23 cellular contexts compared by ENCODE assay signal in the genomic region with DNA sequence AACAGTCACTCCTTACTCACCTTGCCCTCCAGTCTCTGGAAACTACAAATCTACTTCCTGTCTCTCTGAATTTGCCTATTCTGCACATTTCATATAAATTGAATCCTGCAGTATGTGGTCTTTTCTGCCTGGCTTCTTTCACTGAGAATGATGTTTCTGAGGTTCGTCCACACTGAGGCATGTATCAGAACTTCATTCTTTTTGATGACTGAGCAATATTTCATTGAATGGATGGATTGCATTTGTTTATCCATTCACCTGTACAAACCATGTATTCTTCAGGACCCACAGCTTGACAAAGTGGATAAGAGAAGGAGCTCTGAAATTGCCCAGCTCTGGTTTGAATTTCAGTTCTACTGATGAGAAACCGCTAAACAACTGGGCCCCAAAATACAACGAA.
DNase-seq lines count a peak whose midpoint lies in the region; ATAC-seq, FAIRE-seq and TF ChIP-seq lines count a peak whose summit lies in the region.
"Had no signal": no experiment of that assay in that cellular context is flagged by ENCODE, and none has a peak within 500 bp of the region (broad histone marks: within the 10 kb centered on the region; RNA-seq: fewer than 3 reads in every experiment).

No MANE protein-coding gene starts in this region.

- H4K20me1 ChIP-seq in IMR-90 (ENCODE audit: insufficient read depth, low read length) = no peaks in the 10 kb centered on the region
- H4K20me1 ChIP-seq in H1 (replicated peaks in 1 of 2; ENCODE audit: control insufficient read depth in 1 of 2, insufficient read depth in 2 of 2, low read length in 2 of 2) = no peaks in the 10 kb centered on the region
- H4K20me1 ChIP-seq: BLaER1 treated with 17β-estradiol and CSF1 and Interleukin-3, amounts not matched to agents 10 nM and 100 nM had no signal

- no peak overlapping the region for H2AFZ ChIP-seq in IMR-90 (replicated peaks; ENCODE audit: low read length, poor library complexity)
- H2AFZ ChIP-seq in H1 (ENCODE audit: low read length) = no peak overlapping the region

- H3K79me2 ChIP-seq in H1 (ENCODE audit: control insufficient read depth in 1 of 2, insufficient read depth in 2 of 2, low read length in 2 of 2) = no peaks in the 10 kb centered on the region

- H2AK9ac ChIP-seq in IMR-90 (replicated peaks; ENCODE audit: low read depth, low read length, poor library complexity) = no peak overlapping the region

- no peak overlapping the region for H4K91ac ChIP-seq in IMR-90 (ENCODE audit: insufficient read depth, low read depth, low read length)
- no peak overlapping the region for H4K91ac ChIP-seq in H1 (replicated peaks; ENCODE audit: insufficient read length, low read length)

- dilution Hi-C loops in IMR-90 (cut with HindIII; ENCODE audit: low sequenced_read_pairs, unreplicated experiment) = no loop called here

- WGBS in A549 (ENCODE audit: missing lambda C conversion rate) = 22% methylated on average over 3 of the region's 3 CpGs
- no CpG with 5 or more reads among the region's 3 CpGs for WGBS in IMR-90 (ENCODE audit: extremely low coverage in 2 of 2, insufficient read length in 1 of 2), 2 experiments
- WGBS in H1 (ENCODE audit: extremely low coverage in 1 of 2, insufficient coverage in 1 of 2, insufficient read length in 1 of 2, insufficient replicate concordance in 2 of 2, low coverage in 1 of 2, low lambda C conversion rate in 2 of 2, missing lambda C conversion rate in 1 of 2), 2 experiments = 89% methylated on average over 3 of the region's 3 CpGs; no CpG with 5 or more reads in 1 of the 2 experiments

- no peak overlapping the region for H2BK5ac ChIP-seq in IMR-90 (ENCODE audit: low read depth, low read length, poor library complexity, severe bottlenecking)
- no peak overlapping the region for H2BK5ac ChIP-seq in H1 (ENCODE audit: low read depth, low read length)

- H3K27ac ChIP-seq in A549 = no peak overlapping the region
- H3K27ac ChIP-seq in IMR-90 (ENCODE audit: insufficient read depth, low read length) = no peak overlapping the region
- no peak overlapping the region for H3K27ac ChIP-seq in H1 (ENCODE audit: low read depth, low read length)
- H3K27ac ChIP-seq in brain microvascular endothelial cell = no peak overlapping the region
- H3K27ac ChIP-seq: BLaER1 treated with 17β-estradiol and CSF1 and Interleukin-3, amounts not matched to agents 10 nM and 100 nM; C4-2B had no signal

- H3K23me2 ChIP-seq in H1 (ENCODE audit: low read depth, low read length) = no peaks in the 10 kb centered on the region

- no peak overlapping the region for H4K5ac ChIP-seq in IMR-90 (ENCODE audit: low read depth, low read length)
- no peak overlapping the region for H4K5ac ChIP-seq in H1 (ENCODE audit: insufficient read length, low read depth, low read length)

- no peaks in the 10 kb centered on the region for H3K79me1 ChIP-seq in IMR-90 (ENCODE audit: low read depth in 1 of 2, low read length in 2 of 2)
- no peaks in the 10 kb centered on the region for H3K79me1 ChIP-seq in H1 (ENCODE audit: low read depth, low read length)

- H3K4ac ChIP-seq in IMR-90 (ENCODE audit: low read depth, low read length) = no peak overlapping the region
- H3K4ac ChIP-seq in H1 (replicated peaks; ENCODE audit: insufficient read length, low read depth, low read length) = no peak overlapping the region

- H3K56ac ChIP-seq in IMR-90 (ENCODE audit: extremely low read depth, insufficient read depth, low read length) (no peak overlapping the region), H1 (replicated peaks; ENCODE audit: insufficient read length, low read depth, low read length) (no peak overlapping the region)

- CTCF ChIA-PET in A549 (lab: Yijun Ruan, JAX) (interaction anchor here (0.6 kb wide), 1 partner anchor 153 kb away, joined by 3 read pairs; no protein-coding TSS in a partner anchor), IMR-90 (lab: Yijun Ruan, JAX) (no interaction called here), H1 (lab: Charles Lee; ENCODE audit: partially characterized antibody) (no interaction called here)

- H3K4me2 ChIP-seq in A549 (no peak overlapping the region), IMR-90 (ENCODE audit: low read depth, low read length) (no peak overlapping the region), H1 (ENCODE audit: insufficient read depth in 1 of 2, low read depth in 2 of 2, low read length in 2 of 2) (no peak overlapping the region)
- H3K4me2 ChIP-seq: BLaER1 treated with 17β-estradiol and CSF1 and Interleukin-3, amounts not matched to agents 10 nM and 100 nM had no signal

- H3K4me3 ChIP-seq in A549 (no peak overlapping the region), IMR-90 (ENCODE audit: insufficient read depth, low read depth, low read length) (no peak overlapping the region), H1 (ENCODE audit: extremely low read depth in 1 of 4, insufficient read depth in 2 of 4, low read depth in 3 of 4, low read length in 4 of 4) (no peak overlapping the region), brain microvascular endothelial cell (ENCODE audit: low read depth, low read length) (no peak overlapping the region)
- H3K4me3 ChIP-seq: BLaER1 treated with 17β-estradiol and CSF1 and Interleukin-3, amounts not matched to agents 10 nM and 100 nM; GM12878 had no signal

- no peak overlapping the region for H2BK15ac ChIP-seq in IMR-90 (ENCODE audit: low read depth, low read length)
- no peak overlapping the region for H2BK15ac ChIP-seq in H1 (ENCODE audit: low read length)

- H3K9me1 ChIP-seq in IMR-90 (ENCODE audit: insufficient read depth, low read length) = no peaks in the 10 kb centered on the region

- no peak overlapping the region for H2BK120ac ChIP-seq in IMR-90 (ENCODE audit: low read depth, low read length)
- no peak overlapping the region for H2BK120ac ChIP-seq in H1 (replicated peaks; ENCODE audit: low read depth, low read length)

- H2AK5ac ChIP-seq in IMR-90 (ENCODE audit: low read depth, low read length) (no peak overlapping the region), H1 (ENCODE audit: low read depth, low read length) (no peak overlapping the region)

- BruUV-seq in IMR-90 (replicated peaks; lab: Mats Ljungman, UMichigan) = no TSS peak

- DNase-seq in A549 (ENCODE audit: low read depth in 1 of 2, low spot score in 1 of 2) (no peak), IMR-90 (no peak), H1 (ENCODE audit: low read depth in 1 of 2, low spot score in 2 of 2) (no peak), brain microvascular endothelial cell (no peak)
- DNase-seq: 8988T; AML-193; CD4-positive, alpha-beta T cell; CD8-positive, alpha-beta T cell; DMS 273 treated with DMSO at 0.1 percent for 48 hours; DMS153; DMS53; DMS79; DND-41; EL; GDM1 had no signal

- H3K18ac ChIP-seq in IMR-90 (ENCODE audit: low read depth, low read length) (no peak overlapping the region), H1 (ENCODE audit: extremely low read depth, low read length) (no peak overlapping the region)

- TF ChIP-seq EP300 in A549 (IDR thresholded peaks at IDR 0.05) (no peak), H1 (IDR thresholded peaks at IDR 0.05; ENCODE audit: borderline replicate concordance in 1 of 2, low read depth in 2 of 2, low read length in 2 of 2) (no peak)

- H4K8ac ChIP-seq in IMR-90 (ENCODE audit: low read depth in 2 of 2, low read length in 2 of 2) (no peak overlapping the region), H1 (ENCODE audit: extremely low read depth, insufficient read depth, low read length) (no peak overlapping the region)

- H3K36me3 ChIP-seq in IMR-90 (ENCODE audit: control insufficient read depth, insufficient read depth, low read length) (no peaks in the 10 kb centered on the region), H1 (ENCODE audit: control insufficient read depth in 2 of 4, insufficient read depth in 4 of 4, low read length in 3 of 4) (no peaks in the 10 kb centered on the region), brain microvascular endothelial cell (replicated peaks) (no peaks in the 10 kb centered on the region)
- H3K36me3 ChIP-seq: BLaER1 treated with 17β-estradiol and CSF1 and Interleukin-3, amounts not matched to agents 10 nM and 100 nM had no signal

- intact Hi-C loops in IMR-90 (cut with micrococcal nuclease) = no loop called here

- H3K23ac ChIP-seq in IMR-90 (ENCODE audit: low read depth, low read length) (no peak overlapping the region), H1 (ENCODE audit: insufficient read length) (no peak overlapping the region)

- no peaks in the 10 kb centered on the region for H3K4me1 ChIP-seq in A549
- no peaks in the 10 kb centered on the region for H3K4me1 ChIP-seq in IMR-90 (ENCODE audit: control insufficient read depth, insufficient read depth, low read length)
- no peaks in the 10 kb centered on the region for H3K4me1 ChIP-seq in H1 (replicated peaks in 1 of 4; ENCODE audit: control insufficient read depth in 3 of 4, insufficient read depth in 4 of 4, low read length in 3 of 4)

- TF ChIP-seq CTCF in A549 (IDR thresholded peaks at IDR 0.05) (no peak), IMR-90 (conservative IDR thresholded peaks at IDR 0.05; ENCODE audit: low read depth, low read length) (no peak), H1 (IDR thresholded peaks at IDR 0.05; ENCODE audit: control extremely low read depth in 1 of 3, insufficient read depth in 1 of 3, low read depth in 1 of 3, low read length in 3 of 3) (no peak), brain microvascular endothelial cell (IDR thresholded peaks at IDR 0.05; ENCODE audit: low read depth, low read length, missing control alignments) (no peak)

- H3K9me3 ChIP-seq in A549 (no peaks in the 10 kb centered on the region), IMR-90 (ENCODE audit: control insufficient read depth, insufficient read depth, low read length) (peaks cover 10% of the 10 kb centered on the region), H1 (ENCODE audit: insufficient read depth in 2 of 2, low read depth in 1 of 2, low read length in 1 of 2) (no peaks in the 10 kb centered on the region)
- H3K9me3 ChIP-seq: BLaER1 treated with 17β-estradiol and CSF1 and Interleukin-3, amounts not matched to agents 10 nM and 100 nM had no signal

- H3K9ac ChIP-seq in IMR-90 (ENCODE audit: low read depth, low read length) (no peak overlapping the region), H1 (replicated peaks in 1 of 4; ENCODE audit: extremely low read depth in 1 of 4, low read depth in 3 of 4, low read length in 3 of 4) (no peak overlapping the region)
- H3K9ac ChIP-seq: BLaER1 treated with 17β-estradiol and CSF1 and Interleukin-3, amounts not matched to agents 10 nM and 100 nM had no signal

- H3K27me3 ChIP-seq in IMR-90 (ENCODE audit: control insufficient read depth, insufficient read depth, low read length) = no peaks in the 10 kb centered on the region
- H3K27me3 ChIP-seq in H1 (replicated peaks in 1 of 4; ENCODE audit: control insufficient read depth in 3 of 4, extremely low read depth in 1 of 4, insufficient read depth in 3 of 4, low read length in 3 of 4) = no peaks in the 10 kb centered on the region
- H3K27me3 ChIP-seq in brain microvascular endothelial cell (replicated peaks) = no peaks in the 10 kb centered on the region
- H3K27me3 ChIP-seq: BLaER1 treated with 17β-estradiol and CSF1 and Interleukin-3, amounts not matched to agents 10 nM and 100 nM had no signal

- H3K14ac ChIP-seq in IMR-90 (replicated peaks; ENCODE audit: low read depth, low read length) (no peak overlapping the region), H1 (ENCODE audit: insufficient read length) (no peak overlapping the region)

- TF ChIP-seq POLR2A in A549 (IDR thresholded peaks at IDR 0.05; ENCODE audit: low read length) = no peak
- TF ChIP-seq POLR2A in IMR-90 (IDR thresholded peaks at IDR 0.05; ENCODE audit: low read depth, low read length) = no peak
- TF ChIP-seq POLR2A in H1 (IDR thresholded peaks at IDR 0.05; ENCODE audit: control extremely low read depth in 1 of 2, low read depth in 2 of 2, low read length in 2 of 2) = no peak

- in situ Hi-C loops in IMR-90 (cut with MboI; ENCODE audit: low sequenced_read_pairs) (no loop called here), brain microvascular endothelial cell (cut with HindIII; ENCODE audit: low pct_ligation_motif_present, low sequenced_read_pairs) (no loop called here)

- POLR2A ChIA-PET in A549 (lab: Yijun Ruan, JAX) (no interaction called here), IMR-90 (lab: Charles Lee; ENCODE audit: unreplicated experiment) (no interaction called here), H1 (lab: Charles Lee; ENCODE audit: partially characterized antibody) (no interaction called here)

- FAIRE-seq in A549 (lab: Jason Lieb, UNC) = no peak
- no peak for FAIRE-seq in H1 (lab: Jason Lieb, UNC)
- FAIRE-seq: A204.1, GM12878, GM12892, GM18507, GM19239 had no signal

- TF ChIP-seq RAD21 in A549 (conservative IDR thresholded peaks at IDR 0.05 in 1 of 2, IDR thresholded peaks at IDR 0.05 in 1 of 2) (no peak), IMR-90 (IDR thresholded peaks at IDR 0.05; ENCODE audit: low read length) (no peak), H1 (IDR thresholded peaks at IDR 0.05 in 1 of 2, conservative IDR thresholded peaks at IDR 0.05 in 1 of 2; ENCODE audit: low read depth in 2 of 2, low read length in 2 of 2) (no peak)

- H2BK20ac ChIP-seq in IMR-90 (ENCODE audit: low read depth, low read length) = no peak overlapping the region
- H2BK20ac ChIP-seq in H1 (ENCODE audit: low read length) = no peak overlapping the region

- ATAC-seq in A549 (no peak), IMR-90 (ENCODE audit: low read depth) (no peak), GM18873 (IDR thresholded peaks at IDR 0.05; ENCODE audit: low FRiP score, unreplicated experiment) (no peak)
- ATAC-seq: CD8-positive, alpha-beta T cell; GM12878 had no signal

- H2BK12ac ChIP-seq in H1 (ENCODE audit: low read depth, low read length) = no peak overlapping the region
